29 cellular contexts compared by ENCODE assay signal in genomic region chr1:237206065-237206414, GRCh38.
"Had no signal": no experiment of that assay in that cellular context is flagged by ENCODE, and none has a peak within 500 bp of the region (broad histone marks: within the 10 kb centered on the region; RNA-seq: fewer than 3 reads in every experiment).

No MANE protein-coding gene starts in this region.

- H3K9me3 ChIP-seq: esophagus muscularis mucosa, gastrocnemius medialis, heart right ventricle had no signal

- FAIRE-seq: astrocyte, bronchial epithelial cell, colon had no signal

- H3K4me3 ChIP-seq: esophagus muscularis mucosa, gastrocnemius medialis, heart right ventricle had no signal

- H3K27me3 ChIP-seq: brain microvascular endothelial cell, esophagus muscularis mucosa, foreskin keratinocyte, gastrocnemius medialis, heart right ventricle had no signal

- ATAC-seq: activated CD4-positive, alpha-beta T cell treated with anti-CD3 and anti-CD28 coated beads for 36 hours; activated CD8-positive, alpha-beta memory T cell treated with anti-CD3 and anti-CD28 coated beads, Interleukin-2, amount 10 ng/mL, durations not matched to agents 7 days and 5 days; activated CD8-positive, alpha-beta T cell treated with anti-CD3 and anti-CD28 coated beads, Interleukin-2, amount 10 ng/mL, durations not matched to agents 7 days and 5 days; activated naive CD4-positive, alpha-beta T cell treated with anti-CD3 and anti-CD28 coated beads, Interleukin-2, amount 50 U/mL, for 72 hours; effector memory CD8-positive, alpha-beta T cell; foreskin keratinocyte had no signal

- DNase-seq: activated CD4-positive, alpha-beta memory T cell treated with anti-CD3 and anti-CD28 coated beads for 36 hours; activated CD4-positive, alpha-beta T cell treated with anti-CD3 and anti-CD28 coated beads for 36 hours; activated CD4-positive, alpha-beta T cell treated with anti-CD3 and anti-CD28 coated beads, Interleukin-2, amount 10 ng/mL, durations not matched to agents 24 days and 14 days; activated CD4-positive, CD25-positive, alpha-beta regulatory T cell; activated CD4-positive, CD25-positive, alpha-beta regulatory T cell treated with anti-CD3 and anti-CD28 coated beads, Interleukin-2, amount 50 U/mL, for 72 hours; activated CD8-positive, alpha-beta memory T cell treated with anti-CD3 and anti-CD28 coated beads, Interleukin-2, amount 10 ng/mL, durations not matched to agents 7 days and 5 days; activated CD8-positive, alpha-beta memory T cell treated with anti-CD3 and anti-CD28 coated beads, Interleukin-2, amount 50 U/mL, for 4 hours; activated CD8-positive, alpha-beta T cell treated with anti-CD3 and anti-CD28 coated beads, Interleukin-2, amount 10 ng/mL, durations not matched to agents 7 days and 5 days; activated effector memory CD4-positive, alpha-beta T cell treated with anti-CD3 and anti-CD28 coated beads, Interleukin-2, amount 50 U/mL, for 16 hours; activated naive CD4-positive, alpha-beta T cell treated with anti-CD3 and anti-CD28 coated beads, Interleukin-2, amount 10 ng/mL, durations not matched to agents 7 days and 5 days; activated naive CD8-positive, alpha-beta T cell treated with anti-CD3 and anti-CD28 coated beads, Interleukin-2, amount 10 ng/mL, durations not matched to agents 7 days and 5 days; activated T-cell treated with anti-CD3 and anti-CD28 coated beads, Interleukin-2, amount 50 U/mL, for 1 hour; activated T-cell treated with anti-CD3 and anti-CD28 coated beads, Interleukin-2, amount 50 U/mL, for 48 hours; cortex of kidney; dermis blood vessel endothelial cell; effector CD4-positive, alpha-beta T cell; effector memory CD8-positive, alpha-beta T cell; erythroblast; foreskin keratinocyte; glutamatergic neuron; T-helper 2 cell had no signal

- H3K4me1 ChIP-seq: foreskin keratinocyte, gastrocnemius medialis had no signal

- H3K36me3 ChIP-seq: brain microvascular endothelial cell, esophagus muscularis mucosa, gastrocnemius medialis, heart right ventricle had no signal

- H3K27ac ChIP-seq: brain microvascular endothelial cell, esophagus muscularis mucosa, foreskin keratinocyte, gastrocnemius medialis had no signal
